Comparison of ENCODE assay signal across 9 cellular contexts in genomic region chr15:73050561-73051297, GRCh38. TPM values are rescaled to one million over a fixed set of nuclear protein-coding genes. Genes with fewer than 3 reads are reported as not detected.
DNase-seq lines count a peak whose midpoint lies in the region; ATAC-seq, FAIRE-seq and TF ChIP-seq lines count a peak whose summit lies in the region.
"Had no signal": no experiment of that assay in that cellular context is flagged by ENCODE, and none has a peak within 500 bp of the region (broad histone marks: within the 10 kb centered on the region; RNA-seq: fewer than 3 reads in every experiment).

No MANE protein-coding gene starts in this region.

- no peaks in the 10 kb centered on the region for H3K9me3 ChIP-seq in H9 (ENCODE audit: control insufficient read depth, low read depth, low read length)

- no peak overlapping the region for H2BK12ac ChIP-seq in H9 (ENCODE audit: insufficient read length, low read depth, low read length)

- no peak overlapping the region for H2BK15ac ChIP-seq in H9 (ENCODE audit: low read depth, low read length)

- H3K56ac ChIP-seq in H9 (ENCODE audit: insufficient read length, low read depth, low read length) = no peak overlapping the region

- no peak overlapping the region for H4K91ac ChIP-seq in H9 (ENCODE audit: insufficient read length, low read depth, low read length)

- no peak overlapping the region for H3K23ac ChIP-seq in H9 (ENCODE audit: insufficient read length, low read depth, low read length)

- DNase-seq in H9 = no peak
- DNase-seq in frontal cortex (ENCODE audit: low spot score in 2 of 2) = no peak
- DNase-seq in NCI-H82 treated with DMSO at 0.1 percent for 48 hours (lab: John Stamatoyannopoulos, UW; ENCODE audit: unreplicated experiment) = no peak
- no peak for DNase-seq in occipital lobe (lab: John Stamatoyannopoulos, UW)
- DNase-seq in NCI-H2196 (lab: John Stamatoyannopoulos, UW; ENCODE audit: unreplicated experiment) = no peak
- DNase-seq: NCI-H1092 treated with DMSO at 0.1 percent for 48 hours had no signal

- no peaks in the 10 kb centered on the region for H4K20me1 ChIP-seq in H9 (ENCODE audit: control insufficient read depth, insufficient read depth, insufficient read length)

- no peak overlapping the region for H2BK5ac ChIP-seq in H9 (ENCODE audit: insufficient read length, low read length)

- H3K9me3 Mint-ChIP-seq in H9 = no peaks in the 10 kb centered on the region; a peak in 1 of 5 replicates

- no peak overlapping the region for H4K5ac ChIP-seq in H9 (ENCODE audit: insufficient read length, low read depth, low read length)

- no peaks in the 10 kb centered on the region for H3K4me1 ChIP-seq in H9 (ENCODE audit: insufficient read depth, low read length)
- peaks cover 4% of the 10 kb centered on the region for H3K4me1 ChIP-seq in rectal smooth muscle tissue (ENCODE audit: control insufficient read depth, insufficient read depth, low read length)

- H3K4me1 Mint-ChIP-seq in H9 = peaks cover 20 to 24% of the 10 kb centered on the region in 2 experiments

- H3K27ac Mint-ChIP-seq in H9 = 0 out of 7 replicates have a peak overlapping the region, but pooled peaks of 1 of the 3 experiments have one; percentile 36

- H2BK120ac ChIP-seq in H9 (ENCODE audit: low read depth, low read length, poor library complexity, severe bottlenecking) = no peak overlapping the region

- H3K14ac ChIP-seq in H9 (ENCODE audit: insufficient read depth, low read length) = no peak overlapping the region

- no peak overlapping the region for H3K18ac ChIP-seq in H9 (ENCODE audit: insufficient read length, low read depth, low read length)

- peak; percentile 19 for FAIRE-seq in frontal cortex (lab: Jason Lieb, UNC)

- H3K4me3 Mint-ChIP-seq in H9 = peak overlapping the region; percentile 76 to 82

- H3K4me2 ChIP-seq in H9 (ENCODE audit: insufficient read depth, insufficient read length, low read length) = peak overlapping the region; percentile 92

- H3T11ph ChIP-seq in H9 (ENCODE audit: low read length) = no peak overlapping the region

- peaks cover 7% of the 10 kb centered on the region for H3K23me2 ChIP-seq in H9 (ENCODE audit: insufficient read length, low read depth, low read length, poor library complexity, severe bottlenecking)

- no peak for ATAC-seq in HG03097 (IDR thresholded peaks at IDR 0.05; ENCODE audit: low FRiP score, unreplicated experiment)

- H3K9ac ChIP-seq in H9 (ENCODE audit: extremely low read depth, insufficient read length, low read length) (peak overlapping the region; percentile 84), rectal smooth muscle tissue (ENCODE audit: low read length) (no peak overlapping the region)

- H3K79me2 ChIP-seq in H9 (ENCODE audit: insufficient read depth, low read length) = peaks cover 3% of the 10 kb centered on the region; the same call in 1 of the 2 replicates

- peak overlapping the region; percentile 74 for H2AFZ ChIP-seq in H9 (ENCODE audit: low read length)

- H3K4me3 ChIP-seq in rectal smooth muscle tissue (ENCODE audit: low read length) = peak overlapping the region; percentile 81

- no peaks in the 10 kb centered on the region for H3K27me3 ChIP-seq in H9 (ENCODE audit: insufficient read depth, low read length)
- no peaks in the 10 kb centered on the region for H3K27me3 ChIP-seq in rectal smooth muscle tissue (ENCODE audit: control insufficient read depth, insufficient read depth, low read length)

- no peak overlapping the region for H2BK20ac ChIP-seq in H9 (ENCODE audit: low read depth, low read length, poor library complexity, severe bottlenecking)

- no peak overlapping the region for H4K8ac ChIP-seq in H9 (replicated peaks; ENCODE audit: insufficient read length, low read depth, low read length)

- H3K79me1 ChIP-seq in H9 (ENCODE audit: insufficient read depth, low read depth, low read length, poor library complexity, severe bottlenecking) = no peaks in the 10 kb centered on the region

- H2AK5ac ChIP-seq in H9 (ENCODE audit: insufficient read length, low read length) = no peak overlapping the region

- H3K4ac ChIP-seq in H9 (ENCODE audit: low read depth, low read length) = no peak overlapping the region

- no peaks in the 10 kb centered on the region for H3K36me3 ChIP-seq in rectal smooth muscle tissue (ENCODE audit: control insufficient read depth, insufficient read depth, low read length)

- no peak overlapping the region for H3K27ac ChIP-seq in H9 (ENCODE audit: insufficient read length, low read depth, low read length)
- peak overlapping the region; percentile 96 for H3K27ac ChIP-seq in VCaP
- H3K27ac ChIP-seq in rectal smooth muscle tissue (ENCODE audit: low read depth, low read length) = peak overlapping the region; percentile 94

- H3K36me3 Mint-ChIP-seq in H9 (ENCODE audit: insufficient read depth in 1 of 3, low read depth in 3 of 3) = no peaks in the 10 kb centered on the region

- TF ChIP-seq CTCF in H9 (conservative IDR thresholded peaks at IDR 0.05) = no peak
- no peak for TF ChIP-seq CTCF in VCaP (conservative IDR thresholded peaks at IDR 0.05)

- no peaks in the 10 kb centered on the region; the same call in 1 of the 2 replicates for H3K27me3 Mint-ChIP-seq in H9 (ENCODE audit: low read depth)

- WGBS in H9 (ENCODE audit: extremely low coverage, insufficient read length, low lambda C conversion rate) = no CpG with 5 or more reads among the region's 10 CpGs

RNA-seq across cellular contexts. Expression of gene NEO1, which starts 1.5 kb away (rescaled TPM):
- total RNA-seq in H9 (2021) = 37.7 and 41.8 TPM in 2 replicates
- 156 TPM for total RNA-seq in frontal cortex
- total RNA-seq in occipital lobe = 219 TPM
